22 cellular contexts compared by ENCODE assay signal in genomic region chr22:29758068-29758622, GRCh38. TPM values are rescaled to one million over a fixed set of nuclear protein-coding genes. Genes with fewer than 3 reads are reported as not detected.
A peak's percentile ranks its signal among the peaks of the same experiment; 100 is the strongest.
DNase-seq lines count a peak whose midpoint lies in the region; ATAC-seq, FAIRE-seq and TF ChIP-seq lines count a peak whose summit lies in the region.
"Had no signal": no experiment of that assay in that cellular context is flagged by ENCODE, and none has a peak within 500 bp of the region (broad histone marks: within the 10 kb centered on the region; RNA-seq: fewer than 3 reads in every experiment).

No MANE protein-coding gene starts in this region.

- H3K4me3 ChIP-seq in A673 (ENCODE audit: low read depth, low read length, poor library complexity, severe bottlenecking) (no peak overlapping the region), GM23338 (no peak overlapping the region), K562 (no peak overlapping the region), osteoblast (ENCODE audit: insufficient read depth, low read length) (no peak overlapping the region), upper lobe of left lung (no peak overlapping the region)

- H3F3A ChIP-seq in GM23338 (replicated peaks; ENCODE audit: low read depth), result no peaks in the 10 kb centered on the region

- H3K27me3 Mint-ChIP-seq in GM23338 (ENCODE audit: insufficient read depth, low read depth, poor library complexity), result peaks cover 4% of the 10 kb centered on the region
- H3K27me3 Mint-ChIP-seq: CD4-positive, alpha-beta memory T cell; IgD-negative memory B cell had no signal

- FAIRE-seq in K562 (lab: Jason Lieb, UNC), result peak; percentile 23
- FAIRE-seq: D721Med, G401.6, GM12891 had no signal

- DNase-seq in A673 (ENCODE audit: low spot score) (peak; percentile 46), GM23338 (ENCODE audit: low spot score) (no peak), K562 (ENCODE audit: extremely low read depth in 1 of 4, low spot score in 3 of 4) (no peak), osteoblast (ENCODE audit: insufficient read length, low spot score, missing footprints) (peak; percentile 45), upper lobe of left lung (no peak), OCI-M1 (lab: John Stamatoyannopoulos, UW) (no peak), GM19240 (ENCODE audit: insufficient read length, low spot score) (no peak)
- DNase-seq: 8988T; ACHN; CD4-positive, alpha-beta memory T cell; DMS153; DMS79 treated with DMSO at 0.1 percent for 48 hours; EL; GOT3; H9 had no signal

- TF ChIP-seq POLR2A in K562 (conservative IDR thresholded peaks at IDR 0.05) (no peak), upper lobe of left lung (IDR thresholded peaks at IDR 0.05) (no peak)

- no peak overlapping the region for H3K9ac ChIP-seq in K562 (ENCODE audit: insufficient read depth in 1 of 2, low read depth in 2 of 2, low read length in 2 of 2)

- H2AFZ ChIP-seq in GM23338 (no peak overlapping the region), K562 (ENCODE audit: low read depth, low read length) (no peak overlapping the region), osteoblast (ENCODE audit: low read length) (no peak overlapping the region)

- H3K9me3 ChIP-seq in A673 (ENCODE audit: low read depth, low read length, poor library complexity, severe bottlenecking), result no peaks in the 10 kb centered on the region
- no peaks in the 10 kb centered on the region for H3K9me3 ChIP-seq in K562 (replicated peaks; ENCODE audit: control insufficient read depth, insufficient read depth, low read depth, low read length)
- H3K9me3 ChIP-seq in osteoblast (ENCODE audit: low read depth, low read length), result no peaks in the 10 kb centered on the region
- H3K9me3 ChIP-seq in upper lobe of left lung, result no peaks in the 10 kb centered on the region

- in situ Hi-C loops in K562 (cut with MboI), result no loop called here

- intact Hi-C loops in A673 (cut with micrococcal nuclease; ENCODE audit: unreplicated experiment) (no loop called here), K562 (cut with micrococcal nuclease) (no loop called here)

- no peaks in the 10 kb centered on the region for H3K9me1 ChIP-seq in K562 (ENCODE audit: control insufficient read depth, insufficient read depth, low read length)

- H3K9me2 ChIP-seq in GM23338 (ENCODE audit: insufficient read depth), result no peaks in the 10 kb centered on the region

- TF ChIP-seq EP300 in K562 (IDR thresholded peaks at IDR 0.05; ENCODE audit: low read length) (no peak), upper lobe of left lung (IDR thresholded peaks at IDR 0.05) (no peak)

- H3K27ac Mint-ChIP-seq in GM23338, result no peak overlapping the region
- H3K27ac Mint-ChIP-seq: CD4-positive, alpha-beta memory T cell; IgD-negative memory B cell had no signal

- POLR2A ChIA-PET in A673 (lab: Charles Lee; ENCODE audit: low non-redundant PET) (no interaction called here), K562 (lab: Yijun Ruan, JAX) (no interaction called here)

- H3K79me2 ChIP-seq in GM23338 (replicated peaks; ENCODE audit: insufficient read depth) (no peaks in the 10 kb centered on the region), K562 (ENCODE audit: control insufficient read depth, insufficient read depth, low read length) (no peaks in the 10 kb centered on the region), osteoblast (ENCODE audit: insufficient read depth, low read length) (peaks cover 3% of the 10 kb centered on the region)

- H3K36me3 Mint-ChIP-seq in GM23338 (ENCODE audit: low read depth), result no peaks in the 10 kb centered on the region

- TF ChIP-seq RAD21 in K562 (CRISPR knock-in tag; conservative IDR thresholded peaks at IDR 0.05 in 1 of 2, IDR thresholded peaks at IDR 0.05 in 1 of 2), result no peak

- H3K4me1 ChIP-seq in A673 (ENCODE audit: insufficient read depth, low read length, poor library complexity, severe bottlenecking), result peaks cover 8% of the 10 kb centered on the region
- no peaks in the 10 kb centered on the region for H3K4me1 ChIP-seq in GM23338 (ENCODE audit: insufficient read depth)
- no peaks in the 10 kb centered on the region; a peak in 1 of 5 replicates for H3K4me1 ChIP-seq in K562 (replicated peaks in 1 of 2; ENCODE audit: control insufficient read depth in 2 of 2, insufficient read depth in 2 of 2, low read length in 2 of 2)
- H3K4me1 ChIP-seq in osteoblast (ENCODE audit: insufficient read depth, low read length), result peaks cover 9% of the 10 kb centered on the region
- no peaks in the 10 kb centered on the region for H3K4me1 ChIP-seq in upper lobe of left lung

- CTCF ChIA-PET in A673 (lab: Charles Lee), result no interaction called here
- CTCF ChIA-PET in K562 (lab: Yijun Ruan, JAX; ENCODE audit: low intra/inter-chr PET ratio), result no interaction called here

- no peak overlapping the region for H3K4me2 ChIP-seq in GM23338
- H3K4me2 ChIP-seq in K562 (ENCODE audit: insufficient read depth, low read length), result no peak overlapping the region
- H3K4me2 ChIP-seq in osteoblast (ENCODE audit: insufficient read depth, low read length), result no peak overlapping the region

- H3K4me3 Mint-ChIP-seq in GM23338, result no peak overlapping the region
- H3K4me3 Mint-ChIP-seq: CD4-positive, alpha-beta memory T cell; H9; IgD-negative memory B cell had no signal

- no peak for TF ChIP-seq CTCF in A673 (conservative IDR thresholded peaks at IDR 0.05; ENCODE audit: low read depth, low read length)
- no peak for TF ChIP-seq CTCF in GM23338 (conservative IDR thresholded peaks at IDR 0.05; ENCODE audit: low read depth in 2 of 2)
- no peak for TF ChIP-seq CTCF in K562 (IDR thresholded peaks at IDR 0.05 in 2 of 3, conservative IDR thresholded peaks at IDR 0.05 in 1 of 3; ENCODE audit: insufficient read depth in 2 of 3, low read depth in 1 of 3, low read length in 3 of 3)
- TF ChIP-seq CTCF in osteoblast (IDR thresholded peaks at IDR 0.05; ENCODE audit: extremely low read depth, low read depth, low read length), result no peak
- TF ChIP-seq CTCF in upper lobe of left lung (IDR thresholded peaks at IDR 0.05), result no peak

- H3K9me3 Mint-ChIP-seq in GM23338, result no peaks in the 10 kb centered on the region
- H3K9me3 Mint-ChIP-seq: CD4-positive, alpha-beta memory T cell; H9; IgD-negative memory B cell had no signal

- H3K36me3 ChIP-seq in A673 (ENCODE audit: insufficient read depth, low read length, poor library complexity, severe bottlenecking) (no peaks in the 10 kb centered on the region), GM23338 (ENCODE audit: insufficient read depth) (no peaks in the 10 kb centered on the region), K562 (ENCODE audit: control insufficient read depth, insufficient read depth, low read length) (no peaks in the 10 kb centered on the region), osteoblast (ENCODE audit: insufficient read depth, low read length) (no peaks in the 10 kb centered on the region), upper lobe of left lung (peaks cover 0 to 8% (median 1%) of the 10 kb centered on the region in 4 donors)

- WGBS in K562 (ENCODE audit: insufficient coverage, low coverage, missing lambda C conversion rate), result 33% methylated on average over 7 of the region's 7 CpGs
- 79 to 92% methylated on average over 6 to 7 of the region's 7 CpGs for WGBS in upper lobe of left lung, 2 donors

- ATAC-seq in GM23338, result peak; percentile 43
- no peak for ATAC-seq in K562
- no peak for ATAC-seq in upper lobe of left lung (ENCODE audit: low FRiP score in 2 of 2)
- ATAC-seq in HG03457 (IDR thresholded peaks at IDR 0.05; ENCODE audit: unreplicated experiment), result no peak

- BruUV-seq in A673 (replicated peaks; lab: Mats Ljungman, UMichigan) (no TSS peak), K562 (replicated peaks; lab: Mats Ljungman, UMichigan) (no TSS peak)

- H3K27ac ChIP-seq in A673 (ENCODE audit: low read depth, low read length, poor library complexity, severe bottlenecking) (no peak overlapping the region), GM23338 (ENCODE audit: low read depth) (no peak overlapping the region), K562 (ENCODE audit: extremely low read depth, low read depth, low read length) (no peak overlapping the region), osteoblast (ENCODE audit: low read depth, low read length) (no peak overlapping the region), upper lobe of left lung (no peak overlapping the region)
- H3K27ac ChIP-seq: C4-2B had no signal

- H4K20me1 ChIP-seq in GM23338 (replicated peaks; ENCODE audit: insufficient read depth) (peaks cover 4% of the 10 kb centered on the region; the same call in 1 of the 2 replicates), K562 (replicated peaks; ENCODE audit: control insufficient read depth, insufficient read depth, low read length) (no peaks in the 10 kb centered on the region), osteoblast (ENCODE audit: insufficient read depth, low read length) (peaks cover 7% of the 10 kb centered on the region)

- H3K4me1 Mint-ChIP-seq in GM23338, result no peaks in the 10 kb centered on the region; the same call in 2 of the 3 replicates

- H3K27me3 ChIP-seq in A673 (replicated peaks; ENCODE audit: insufficient read depth, low read depth, low read length, poor library complexity), result no peaks in the 10 kb centered on the region
- H3K27me3 ChIP-seq in GM23338 (ENCODE audit: insufficient read depth), result no peaks in the 10 kb centered on the region
- H3K27me3 ChIP-seq in K562 (ENCODE audit: control insufficient read depth in 2 of 2, insufficient read depth in 2 of 2, low read length in 2 of 2), result no peaks in the 10 kb centered on the region
- no peaks in the 10 kb centered on the region for H3K27me3 ChIP-seq in osteoblast (ENCODE audit: insufficient read depth, low read length)
- no peaks in the 10 kb centered on the region for H3K27me3 ChIP-seq in upper lobe of left lung

RNA-seq across cellular contexts. Expression of gene ZMAT5, which starts 8.7 kb away (rescaled TPM):
- 19.8 and 23.6 TPM in 2 replicates for total RNA-seq in A673 (2021)
- total RNA-seq in GM23338 (2014; rRNA removed; shearing (Covaris generic)), result 12.2 and 14.6 TPM in 2 replicates
- polyA plus RNA-seq in GM23338 (2016; fragmentation: Nextera tagmentation; extraction: Ambion mirVana), result 25.1 and 25.4 TPM in 2 replicates
- total RNA-seq in K562 (2011; cell fraction: chromatin; rRNA removed; ENCODE audit: low replicate concordance), result 3.0 and 5.9 TPM in 2 replicates
- total RNA-seq in K562 (2011; cell fraction: nucleolus; rRNA removed), result 4.9 and 6.5 TPM in 2 replicates
- total RNA-seq in K562 (2011; cell fraction: nucleoplasm; rRNA removed), result 5.4 and 7.4 TPM in 2 replicates
- 16.8 and 18.4 TPM in 2 replicates for total RNA-seq in K562 (2014; rRNA removed)
- 4.9 and 5.8 TPM in 2 replicates for total RNA-seq in K562 (2014; rRNA removed; fragmentation: Illumina TruSeq; extraction: Trizol)
- 11.2 and 11.9 TPM in 2 replicates for total RNA-seq in K562 (2015; rRNA removed; fragmentation: Illumina TruSeq; extraction: Trizol)
- 15.2 and 18.2 TPM in 2 replicates for total RNA-seq in K562 (2021)
- polyA plus RNA-seq in K562 (2011; rRNA removed), result 11.9 and 15.5 TPM in 2 replicates
- polyA plus RNA-seq in K562 (2011; cell fraction: cytosol; rRNA removed), result 19.7 and 37.7 TPM in 2 replicates
- 6.1 and 7.3 TPM in 2 replicates for polyA plus RNA-seq in K562 (2011; cell fraction: nucleus; rRNA removed)
- 14.4 and 25.5 TPM in 2 replicates for polyA plus RNA-seq in K562 (2012)
- polyA plus RNA-seq in K562 (2014; fragmentation: Illumina TruSeq; extraction: Trizol), result 15.3 and 19.2 TPM in 2 replicates
- polyA plus RNA-seq in K562 (2014; fragmentation: Nextera tagmentation; extraction: Ambion mirVana), result 10 to 100 TPM in 1 of 2 experiments, 1 to 10 TPM in 1; 2.0 to 10.2 TPM
- polyA plus RNA-seq in K562 (2014; rRNA removed), result 20.3 and 25.2 TPM in 2 replicates
- 2.2 and 4.1 TPM in 2 replicates for polyA minus RNA-seq in K562 (2011; rRNA and poly(A)+ RNA removed)
- polyA minus RNA-seq in K562 (2011; cell fraction: cytosol; rRNA and poly(A)+ RNA removed), result 1.4 and 4.5 TPM in 2 replicates
- polyA minus RNA-seq in K562 (2011; cell fraction: nucleus; rRNA and poly(A)+ RNA removed), result 1.3 and 2.7 TPM in 2 replicates
- total RNA-seq in osteoblast, result 13.0 and 15.6 TPM in 2 replicates
- 10 to 100 TPM in 5 of 6 donors, 1 to 10 TPM in 1; 9.4 to 24.4 (median 22.4) TPM for total RNA-seq in upper lobe of left lung

RNA-seq across cellular contexts. Expression of gene UQCR10, which starts 9.0 kb away (rescaled TPM):
- total RNA-seq in A673 (2021), result 107 and 119 TPM in 2 replicates
- 78.0 and 91.3 TPM in 2 replicates for total RNA-seq in GM23338 (2014; rRNA removed; shearing (Covaris generic))
- polyA plus RNA-seq in GM23338 (2016; fragmentation: Nextera tagmentation; extraction: Ambion mirVana), result 535 and 550 TPM in 2 replicates
- total RNA-seq in K562 (2011; cell fraction: chromatin; rRNA removed; ENCODE audit: low replicate concordance), result 12.0 and 23.9 TPM in 2 replicates
- total RNA-seq in K562 (2011; cell fraction: nucleolus; rRNA removed), result 50.0 and 78.2 TPM in 2 replicates
- 41.6 and 44.7 TPM in 2 replicates for total RNA-seq in K562 (2011; cell fraction: nucleoplasm; rRNA removed)
- 163 and 185 TPM in 2 replicates for total RNA-seq in K562 (2014; rRNA removed)
- total RNA-seq in K562 (2014; rRNA removed; fragmentation: Illumina TruSeq; extraction: Trizol), result 90.3 and 128 TPM in 2 replicates
- total RNA-seq in K562 (2015; rRNA removed; fragmentation: Illumina TruSeq; extraction: Trizol), result 232 and 248 TPM in 2 replicates
- 149 and 161 TPM in 2 replicates for total RNA-seq in K562 (2021)
- 149 and 226 TPM in 2 replicates for polyA plus RNA-seq in K562 (2011; rRNA removed)
- 237 and 307 TPM in 2 replicates for polyA plus RNA-seq in K562 (2011; cell fraction: cytosol; rRNA removed)
- polyA plus RNA-seq in K562 (2011; cell fraction: nucleus; rRNA removed), result 98.1 and 122 TPM in 2 replicates
- 117 and 225 TPM in 2 replicates for polyA plus RNA-seq in K562 (2012)
- polyA plus RNA-seq in K562 (2014; fragmentation: Illumina TruSeq; extraction: Trizol), result 203 and 231 TPM in 2 replicates
- 100 to 1,000 TPM; 785 to 903 TPM for polyA plus RNA-seq in K562 (2014; fragmentation: Nextera tagmentation; extraction: Ambion mirVana)
- polyA plus RNA-seq in K562 (2014; rRNA removed), result 136 and 159 TPM in 2 replicates
- 52.0 and 72.4 TPM in 2 replicates for polyA minus RNA-seq in K562 (2011; rRNA and poly(A)+ RNA removed)
- 67.5 and 71.5 TPM in 2 replicates for polyA minus RNA-seq in K562 (2011; cell fraction: cytosol; rRNA and poly(A)+ RNA removed)
- polyA minus RNA-seq in K562 (2011; cell fraction: nucleus; rRNA and poly(A)+ RNA removed), result 26.8 and 64.8 TPM in 2 replicates
- 43.0 and 52.1 TPM in 2 replicates for total RNA-seq in osteoblast
- 100 to 1,000 TPM in 2 of 6 donors, 10 to 100 TPM in 4; 50.5 to 107 (median 78.2) TPM for total RNA-seq in upper lobe of left lung

RNA-seq across cellular contexts. Expression of gene CABP7, which starts 38.3 kb away (rescaled TPM):
- total RNA-seq in A673 (2021) (not detected in 2 replicates), K562 (2014; rRNA removed) (not detected in 2 replicates), K562 (2014; rRNA removed; fragmentation: Illumina TruSeq; extraction: Trizol) (not detected in 2 replicates), K562 (2015; rRNA removed; fragmentation: Illumina TruSeq; extraction: Trizol) (not detected in 2 replicates), K562 (2021) (not detected in 2 replicates), osteoblast (not detected in 2 replicates), upper lobe of left lung (under 1 TPM in 2 of 6 donors, not detected in 4; 0.15 to 0.44 TPM)
- total RNA-seq in GM23338 (2014; rRNA removed; shearing (Covaris generic)), result 0.24 and 0.35 TPM in 2 replicates
- polyA plus RNA-seq in GM23338 (2016; fragmentation: Nextera tagmentation; extraction: Ambion mirVana) (0.06 and 0.23 TPM in 2 replicates), K562 (2011; rRNA removed) (not detected in 2 replicates), K562 (2014; fragmentation: Illumina TruSeq; extraction: Trizol) (not detected in 2 replicates), K562 (2014; fragmentation: Nextera tagmentation; extraction: Ambion mirVana) (not detected), K562 (2014; rRNA removed) (not detected in 2 replicates)
- not detected in 2 replicates for total RNA-seq in K562 (2011; cell fraction: chromatin; rRNA removed; ENCODE audit: low replicate concordance)
- not detected in 2 replicates for total RNA-seq in K562 (2011; cell fraction: nucleolus; rRNA removed)
- not detected in 2 replicates for total RNA-seq in K562 (2011; cell fraction: nucleoplasm; rRNA removed)
- polyA plus RNA-seq in K562 (2011; cell fraction: cytosol; rRNA removed), result 0.01 TPM in 1 of 2 replicates, not detected in the other
- polyA plus RNA-seq in K562 (2011; cell fraction: nucleus; rRNA removed), result 0.06 TPM in 1 of 2 replicates, not detected in the other
- polyA plus RNA-seq in K562 (2012), result 0.05 TPM in 1 of 2 replicates, not detected in the other
- polyA minus RNA-seq in K562 (2011; rRNA and poly(A)+ RNA removed), result not detected in 2 replicates
- polyA minus RNA-seq in K562 (2011; cell fraction: cytosol; rRNA and poly(A)+ RNA removed), result not detected in 2 replicates
- not detected in 2 replicates for polyA minus RNA-seq in K562 (2011; cell fraction: nucleus; rRNA and poly(A)+ RNA removed)
- total RNA-seq: CD4-positive, alpha-beta memory T cell; HT-29 had no signal

Comparison
In these comparisons a context has a peak if more than half of its experiments do, and no peak if none do; other contexts are left out.
1. DNase-seq: peak in A673 (single experiment) and osteoblast (single experiment); none in GM23338 (single experiment), K562 (0 of 4), upper lobe of left lung (0 of 2), OCI-M1 (single experiment) and GM19240 (single experiment).